Comparison of ENCODE assay signal across 1 cellular context in the genomic region with DNA sequence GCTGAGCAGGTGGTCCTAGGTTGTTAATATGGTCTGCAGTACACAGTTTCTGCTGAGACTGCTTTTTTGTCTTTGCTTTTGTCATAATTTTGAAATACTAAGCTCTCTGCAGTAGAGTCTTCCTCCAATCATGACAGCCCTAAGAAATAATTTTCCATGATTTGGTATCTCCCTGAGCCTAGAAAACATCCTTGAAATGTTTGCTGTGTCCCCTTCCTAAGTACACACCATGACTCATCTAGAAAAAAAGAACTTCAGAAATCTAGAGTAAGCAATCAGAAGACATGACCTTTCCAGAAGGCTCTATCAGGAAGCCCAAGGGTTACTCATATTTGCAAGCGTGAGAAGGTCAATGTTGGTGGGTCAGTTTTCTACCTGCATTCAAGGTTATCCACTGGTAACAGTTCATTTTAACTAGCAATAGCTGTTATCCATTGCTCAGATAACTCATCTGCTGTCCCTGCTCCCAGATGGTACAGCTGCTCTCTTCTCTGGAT.
A peak's percentile ranks its signal among the peaks of the same experiment; 100 is the strongest.
TF ChIP-seq lines count a peak whose summit lies in the region.

No MANE protein-coding gene starts in this region.

TF ChIP-seq in endothelial cell of umbilical vein, 7 proteins besides CTCF, POLR2A, EP300 and RAD21:
- no peak for TF ChIP-seq MYC (IDR thresholded peaks at IDR 0.05; ENCODE audit: low read depth, low read length)
- TF ChIP-seq POLR2AphosphoS5 (IDR thresholded peaks at IDR 0.05; ENCODE audit: insufficient read depth, low read depth, low read length), result no peak
- peak; percentile 81 for TF ChIP-seq JUN (IDR thresholded peaks at IDR 0.05; ENCODE audit: borderline replicate concordance, insufficient read depth, insufficient read length, low read depth)
- peak; percentile 69 for TF ChIP-seq FOS (IDR thresholded peaks at IDR 0.05; ENCODE audit: borderline replicate concordance, insufficient read depth, low read length)
